Comparison of ENCODE assay signal across 35 cellular contexts in the genomic region with DNA sequence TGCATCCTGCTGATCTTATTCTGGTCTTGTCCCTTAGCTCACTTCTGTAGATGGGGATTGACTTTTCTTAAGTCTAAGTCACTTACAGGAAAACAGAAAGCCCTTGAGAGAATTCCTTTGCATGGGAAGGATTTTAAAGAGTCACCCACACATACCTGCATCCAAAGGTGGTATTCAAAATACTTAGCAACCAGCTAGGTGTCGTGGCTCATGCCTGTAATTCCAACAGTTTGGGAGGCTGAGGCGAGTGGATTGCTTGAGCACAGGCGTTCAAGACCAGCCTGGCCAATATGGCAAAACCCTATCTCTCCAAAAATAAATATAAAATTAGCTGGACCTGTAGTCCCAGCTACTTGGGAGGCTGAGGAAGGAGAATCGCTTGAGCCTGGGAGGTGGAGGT. TPM values are rescaled to one million over a fixed set of nuclear protein-coding genes. Genes with fewer than 3 reads are reported as not detected.
"Had no signal": no experiment of that assay in that cellular context is flagged by ENCODE, and none has a peak within 500 bp of the region (broad histone marks: within the 10 kb centered on the region; RNA-seq: fewer than 3 reads in every experiment).

No MANE protein-coding gene starts in this region.

- H3K27ac ChIP-seq: brain microvascular endothelial cell, coronary artery, epithelial cell of prostate, esophagus squamous epithelium, gastroesophageal sphincter, heart right ventricle, WERI-Rb-1 had no signal

- ATAC-seq: activated CD4-positive, CD25-positive, alpha-beta regulatory T cell treated with anti-CD3 and anti-CD28 coated beads, Interleukin-2, amount 50 U/mL, for 24 hours; activated CD8-positive, alpha-beta T cell treated with anti-CD3 and anti-CD28 coated beads for 36 hours; activated T-cell treated with anti-CD3 and anti-CD28 coated beads, Interleukin-2, amount 50 U/mL, for 4 hours; activated T-helper 17 cell treated with anti-CD3 and anti-CD28 coated beads, Interleukin-2, amount 50 U/mL, for 72 hours; effector memory CD8-positive, alpha-beta T cell; gastroesophageal sphincter; heart right ventricle; T-helper 17 cell had no signal

- H3K9me3 ChIP-seq: esophagus squamous epithelium, gastroesophageal sphincter, heart right ventricle had no signal

- H3K27me3 Mint-ChIP-seq: activated B cell treated with CpG ODN at 0.5 μM for 24 hours; activated CD8-positive, alpha-beta T cell treated with anti-CD3 and anti-CD28 coated beads for 36 hours; activated T-helper 17 cell treated with anti-CD3 and anti-CD28 coated beads, Interleukin-2, amount 50 U/mL, for 72 hours had no signal

- H3K9me3 Mint-ChIP-seq: activated B cell treated with CpG ODN at 0.5 μM for 24 hours; activated CD8-positive, alpha-beta T cell treated with anti-CD3 and anti-CD28 coated beads for 36 hours; activated T-cell treated with anti-CD3 and anti-CD28 coated beads, Interleukin-2, amount 50 U/mL, for 4 hours; activated T-helper 17 cell treated with anti-CD3 and anti-CD28 coated beads, Interleukin-2, amount 50 U/mL, for 72 hours; central memory CD8-positive, alpha-beta T cell; effector memory CD8-positive, alpha-beta T cell; T-helper 2 cell treated with Interferon-gamma antibody and Interleukin-4, amounts not matched to agents 5 μg/mL and 100 μg/mL, for 36 hours had no signal

- H3K36me3 Mint-ChIP-seq: activated naive CD8-positive, alpha-beta T cell had no signal

- DNase-seq: activated B cell treated with CpG ODN at 0.5 μM for 24 hours; activated CD4-positive, alpha-beta T cell treated with anti-CD3 and anti-CD28 coated beads for 48 hours; activated CD4-positive, alpha-beta T cell treated with anti-CD3 and anti-CD28 coated beads, Interleukin-2, amount 50 U/mL, for 1 hour; activated CD4-positive, alpha-beta T cell treated with anti-CD3 and anti-CD28 coated beads, Interleukin-2, amount 50 U/mL, for 48 hours; activated CD8-positive, alpha-beta memory T cell treated with anti-CD3 and anti-CD28 coated beads for 24 hours; activated CD8-positive, alpha-beta T cell treated with anti-CD3 and anti-CD28 coated beads for 36 hours; activated effector memory CD4-positive, alpha-beta T cell treated with Interleukin-2 at 50 U/mL for 16 hours; activated gamma-delta T cell treated with Interleukin-2 at 50 U/mL for 16 hours; activated naive CD4-positive, alpha-beta T cell treated with anti-CD3 and anti-CD28 coated beads, Interleukin-2, amount 50 U/mL, for 16 hours; activated naive CD4-positive, alpha-beta T cell treated with Interleukin-2 at 50 U/mL for 16 hours; activated T-cell treated with anti-CD3 and anti-CD28 coated beads, Interleukin-2, amount 50 U/mL, for 4 hours; amniotic stem cell; anterior cingulate cortex; brain microvascular endothelial cell; dermis blood vessel endothelial cell; effector CD4-positive, alpha-beta T cell; effector memory CD8-positive, alpha-beta T cell; esophagus squamous epithelium; foreskin melanocyte; heart right ventricle; T-helper 17 cell; T1000; WERI-Rb-1 had no signal

- H3K4me1 ChIP-seq: esophagus squamous epithelium, gastroesophageal sphincter had no signal

- H3K4me3 Mint-ChIP-seq: activated B cell treated with CpG ODN at 0.5 μM for 24 hours; activated CD8-positive, alpha-beta T cell treated with anti-CD3 and anti-CD28 coated beads for 36 hours; activated naive CD8-positive, alpha-beta T cell; activated T-cell treated with anti-CD3 and anti-CD28 coated beads, Interleukin-2, amount 50 U/mL, for 4 hours; activated T-helper 17 cell treated with anti-CD3 and anti-CD28 coated beads, Interleukin-2, amount 50 U/mL, for 72 hours; central memory CD8-positive, alpha-beta T cell; effector memory CD8-positive, alpha-beta T cell; T-helper 17 cell; T-helper 2 cell treated with Interferon-gamma antibody and Interleukin-4, amounts not matched to agents 5 μg/mL and 100 μg/mL, for 36 hours had no signal

- H3K27ac Mint-ChIP-seq: activated B cell treated with CpG ODN at 0.5 μM for 24 hours; activated CD8-positive, alpha-beta T cell treated with anti-CD3 and anti-CD28 coated beads for 36 hours; activated naive CD8-positive, alpha-beta T cell; activated T-helper 17 cell treated with anti-CD3 and anti-CD28 coated beads, Interleukin-2, amount 50 U/mL, for 72 hours; effector memory CD8-positive, alpha-beta T cell; T-helper 17 cell; T-helper 2 cell treated with Interferon-gamma antibody and Interleukin-4, amounts not matched to agents 5 μg/mL and 100 μg/mL, for 36 hours had no signal

- H3K4me1 Mint-ChIP-seq: activated T-helper 17 cell treated with anti-CD3 and anti-CD28 coated beads, Interleukin-2, amount 50 U/mL, for 72 hours; central memory CD8-positive, alpha-beta T cell; T-helper 17 cell had no signal

- H3K27me3 ChIP-seq: brain microvascular endothelial cell, heart right ventricle had no signal

- H3K36me3 ChIP-seq: brain microvascular endothelial cell, esophagus squamous epithelium, gastroesophageal sphincter, heart right ventricle, WERI-Rb-1 had no signal

- H3K4me3 ChIP-seq: coronary artery, esophagus squamous epithelium, gastroesophageal sphincter, heart right ventricle had no signal

RNA-seq across cellular contexts. Expression of a gene that starts 14.2 kb away (rescaled TPM):
- polyA plus RNA-seq: adipose tissue, endothelial cell of umbilical vein, esophagus, fibroblast of lung, heart right ventricle had no signal

RNA-seq across cellular contexts. Expression of a gene that starts 51.9 kb away (rescaled TPM):
- polyA plus RNA-seq: adipose tissue, endothelial cell of umbilical vein, esophagus, fibroblast of lung had no signal
